ENCODE assay signal across 13 cellular contexts in genomic region chr1:202645097-202645476, GRCh38.
"Had no signal": no experiment of that assay in that cellular context is flagged by ENCODE, and none has a peak within 500 bp of the region (broad histone marks: within the 10 kb centered on the region; RNA-seq: fewer than 3 reads in every experiment).

No MANE protein-coding gene starts in this region.

- H3K36me3 ChIP-seq: sigmoid colon, spleen, thoracic aorta had no signal

- H3K27ac ChIP-seq: sigmoid colon, spleen, thoracic aorta had no signal

- H3K9me3 Mint-ChIP-seq: activated T-cell treated with anti-CD3 and anti-CD28 coated beads, Interleukin-2, amount 50 U/mL, for 24 hours; natural killer cell treated with Interleukin-12 subunit alpha and Interleukin-12 subunit beta and Interleukin-15 and Interleukin-18, amount 100 ng/mL, for 72 hours had no signal

- H3K36me3 Mint-ChIP-seq: natural killer cell treated with Interleukin-12 subunit alpha and Interleukin-12 subunit beta and Interleukin-15 and Interleukin-18, amount 100 ng/mL, for 72 hours had no signal

- H3K4me3 Mint-ChIP-seq: natural killer cell treated with Interleukin-12 subunit alpha and Interleukin-12 subunit beta and Interleukin-15 and Interleukin-18, amount 100 ng/mL, for 72 hours had no signal

- DNase-seq: activated CD4-positive, alpha-beta T cell treated with anti-CD3 and anti-CD28 coated beads for 1 hour; activated CD4-positive, alpha-beta T cell treated with anti-CD3 and anti-CD28 coated beads, Interleukin-2, amount 50 U/mL, for 48 hours; activated naive CD4-positive, alpha-beta T cell treated with anti-CD3 and anti-CD28 coated beads, Interleukin-2, amount 50 U/mL, for 16 hours; activated T-cell treated with anti-CD3 and anti-CD28 coated beads, Interleukin-2, amount 50 U/mL, for 24 hours; amniotic stem cell; kidney glomerular epithelial cell; mesenchymal stem cell; sigmoid colon; spleen; stimulated activated CD4-positive, alpha-beta T cell treated with anti-CD3 and anti-CD28 coated beads, Interleukin-1b, Interleukin-23, amount 100 ng/mL, for 48 hours; T-helper 1 cell had no signal

- H3K27ac Mint-ChIP-seq: activated T-cell treated with anti-CD3 and anti-CD28 coated beads, Interleukin-2, amount 50 U/mL, for 24 hours; natural killer cell treated with Interleukin-12 subunit alpha and Interleukin-12 subunit beta and Interleukin-15 and Interleukin-18, amount 100 ng/mL, for 72 hours had no signal

- H3K4me3 ChIP-seq: sigmoid colon, spleen, thoracic aorta had no signal

- H3K9me3 ChIP-seq: sigmoid colon, spleen, thoracic aorta had no signal
